Comparison of ENCODE assay signal across 8 cellular contexts in the genomic region with DNA sequence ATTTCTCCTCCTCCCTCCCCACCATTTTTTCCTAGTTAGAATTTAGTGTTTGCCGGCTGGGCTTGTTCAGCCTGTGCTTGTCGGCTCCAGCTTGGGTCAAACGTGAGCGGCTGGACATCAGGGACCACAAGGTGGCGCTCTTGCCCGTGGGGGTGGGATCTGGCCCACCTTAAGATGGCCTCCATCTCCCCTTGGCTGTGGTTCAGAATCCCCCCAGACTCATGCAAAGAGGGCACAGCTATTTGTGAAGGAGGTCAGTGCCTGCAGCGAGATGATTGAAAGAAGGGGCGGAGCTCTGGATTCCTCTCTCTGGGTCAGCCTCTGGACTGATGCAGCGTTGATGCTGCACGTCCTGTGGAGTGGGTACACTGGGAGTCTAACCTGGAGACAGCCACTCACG.
DNase-seq lines count a peak whose midpoint lies in the region; ATAC-seq, FAIRE-seq and TF ChIP-seq lines count a peak whose summit lies in the region.

No MANE protein-coding gene starts in this region.

- no peaks in the 10 kb centered on the region for H3K4me1 ChIP-seq in breast epithelium
- no peaks in the 10 kb centered on the region for H3K4me1 ChIP-seq in ascending aorta
- no peaks in the 10 kb centered on the region for H3K4me1 ChIP-seq in kidney (ENCODE audit: control insufficient read depth in 1 of 2, insufficient read depth in 1 of 2, low read depth in 1 of 2, low read length in 2 of 2)

- no peak overlapping the region for H3K27ac Mint-ChIP-seq in MCF 10A (ENCODE audit: low read depth, unreplicated experiment)

- H3K9me3 Mint-ChIP-seq in MCF 10A (ENCODE audit: unreplicated experiment): no peaks in the 10 kb centered on the region

- H3K36me3 ChIP-seq in breast epithelium (no peaks in the 10 kb centered on the region), ascending aorta (no peaks in the 10 kb centered on the region), kidney (ENCODE audit: control insufficient read depth in 1 of 2, insufficient read depth in 2 of 2, low read length in 2 of 2) (no peaks in the 10 kb centered on the region)

- no peak overlapping the region for H3K9ac ChIP-seq in kidney (ENCODE audit: low read length in 2 of 2)

- intact Hi-C loops in MCF 10A (cut with micrococcal nuclease): loop anchor here (2.0 to 5.0 kb wide), 3 partner anchors 150 to 360 kb away; no protein-coding TSS in a partner anchor
- intact Hi-C loops in breast epithelium (cut with DNase I; ENCODE audit: low total_unique reads): no loop called here
- intact Hi-C loops in ascending aorta (cut with DNase I): loop anchor here (10.0 kb wide), 1 partner anchor 687 kb away; no protein-coding TSS in a partner anchor
- intact Hi-C loops in kidney (cut with DNase I): no loop called here

- H3K27me3 Mint-ChIP-seq in MCF 10A (ENCODE audit: insufficient read depth, unreplicated experiment): no peaks in the 10 kb centered on the region

- ATAC-seq in GM21447 (IDR thresholded peaks at IDR 0.05; ENCODE audit: unreplicated experiment) (no peak), GM21390 (IDR thresholded peaks at IDR 0.05; ENCODE audit: unreplicated experiment) (no peak)

- peaks cover 0 to 4% of the 10 kb centered on the region in 2 donors for H3K27me3 ChIP-seq in breast epithelium
- H3K27me3 ChIP-seq in ascending aorta: no peaks in the 10 kb centered on the region

- no peak overlapping the region for H3K4me3 Mint-ChIP-seq in MCF 10A (ENCODE audit: unreplicated experiment)

- H3K27ac ChIP-seq in breast epithelium (no peak overlapping the region), ascending aorta (no peak overlapping the region), kidney (ENCODE audit: low read depth in 2 of 2, low read length in 2 of 2) (no peak overlapping the region)

- TF ChIP-seq CTCF in MCF 10A (IDR thresholded peaks at IDR 0.05; ENCODE audit: unreplicated experiment) (peak; percentile 77), breast epithelium (IDR thresholded peaks at IDR 0.05) (no peak), ascending aorta (IDR thresholded peaks at IDR 0.05) (peak in 2 of 3 experiments; percentile 31 to 51), kidney (IDR thresholded peaks at IDR 0.05; ENCODE audit: borderline replicate concordance, extremely low read depth, insufficient read depth) (peak; percentile 7)

- BruUV-seq in MCF 10A (replicated peaks; lab: Mats Ljungman, UMichigan): no TSS peak

- H3K4me3 ChIP-seq in breast epithelium (no peak overlapping the region), ascending aorta (no peak overlapping the region), kidney (ENCODE audit: low read length in 2 of 2) (no peak overlapping the region)

- no peaks in the 10 kb centered on the region for H3K36me3 Mint-ChIP-seq in MCF 10A (ENCODE audit: insufficient read depth, unreplicated experiment)

- no peaks in the 10 kb centered on the region for H3K4me1 Mint-ChIP-seq in MCF 10A (ENCODE audit: insufficient read depth, unreplicated experiment)

- no peak for FAIRE-seq in kidney (lab: Jason Lieb, UNC)
- no peak for FAIRE-seq in urothelium cell line (lab: Jason Lieb, UNC)

- no peak for TF ChIP-seq POLR2A in breast epithelium (IDR thresholded peaks at IDR 0.05)

- peaks cover 0 to 6% of the 10 kb centered on the region in 2 donors for H3K9me3 ChIP-seq in breast epithelium
- H3K9me3 ChIP-seq in ascending aorta: no peaks in the 10 kb centered on the region
- H3K9me3 ChIP-seq in kidney (ENCODE audit: control insufficient read depth in 1 of 2, low read length in 2 of 2): no peaks in the 10 kb centered on the region

- DNase-seq in MCF 10A (ENCODE audit: unreplicated experiment) (peak; percentile 26), breast epithelium (ENCODE audit: low spot score in 2 of 2) (no peak), ascending aorta (ENCODE audit: low spot score in 2 of 2) (no peak), kidney (no peak), urothelium cell line (ENCODE audit: low spot score) (peak; percentile 55)
- no peak for DNase-seq in activated CD4-positive, CD25-positive, alpha-beta regulatory T cell (lab: John Stamatoyannopoulos, UW)

- CTCF ChIA-PET in MCF 10A (lab: Yijun Ruan, JAX): interaction anchor here (0.6 to 2.6 kb wide), 29 partner anchors 9 to 688 kb away, joined by 3 to 8 read pairs (median 3); no protein-coding TSS in a partner anchor

- POLR2A ChIA-PET in MCF 10A (lab: Yijun Ruan, JAX): interaction anchor here (0.8 kb wide), 1 partner anchor 151 kb away, joined by 4 read pairs; no protein-coding TSS in a partner anchor

Comparison
In these comparisons a context has a peak if more than half of its experiments do, and no peak if none do; other contexts are left out.
1. DNase-seq: peak in MCF 10A (single experiment) and urothelium cell line (single experiment); none in breast epithelium (0 of 2), ascending aorta (0 of 2), kidney (single experiment) and activated CD4-positive, CD25-positive, alpha-beta regulatory T cell (0 of 4).
2. CTCF ChIP-seq: peak in MCF 10A (single experiment), ascending aorta (2 of 3) and kidney (single experiment); none in breast epithelium (0 of 3).
3. intact Hi-C loops: an anchor here in MCF 10A (2.0 to 5.0 kb wide) and ascending aorta (10.0 kb wide); none called in breast epithelium and kidney.